Comparison of ENCODE assay signal across 9 cellular contexts in genomic region chr6:89298680-89299450, GRCh38. TPM values are rescaled to one million over a fixed set of nuclear protein-coding genes. Genes with fewer than 3 reads are reported as not detected.
DNase-seq lines count a peak whose midpoint lies in the region; ATAC-seq and TF ChIP-seq lines count a peak whose summit lies in the region.
"Had no signal": no experiment of that assay in that cellular context is flagged by ENCODE, and none has a peak within 500 bp of the region (broad histone marks: within the 10 kb centered on the region; RNA-seq: fewer than 3 reads in every experiment).

No MANE protein-coding gene starts in this region.

- no peak overlapping the region for H3K4me2 ChIP-seq in smooth muscle cell

- H3K36me3 ChIP-seq in esophagus muscularis mucosa (no peaks in the 10 kb centered on the region), smooth muscle cell (ENCODE audit: low read depth) (no peaks in the 10 kb centered on the region)
- H3K36me3 ChIP-seq: HAP-1 had no signal

- H3K27me3 ChIP-seq in esophagus muscularis mucosa: no peaks in the 10 kb centered on the region
- peaks cover 12% of the 10 kb centered on the region for H3K27me3 ChIP-seq in smooth muscle cell (ENCODE audit: low read depth)

- peak; percentile 34 for ATAC-seq in HG03060 (IDR thresholded peaks at IDR 0.05; ENCODE audit: low read depth, unreplicated experiment)
- ATAC-seq in stimulated activated naive CD8-positive, alpha-beta T cell treated with anti-CD3 and anti-CD28 coated beads, Interleukin-15, Interleukin-2, amounts not matched to agents 100 U/mL and 50 U/mL, for 24 hours: peak; percentile 56

- H4K20me1 ChIP-seq in smooth muscle cell (ENCODE audit: low read depth): no peaks in the 10 kb centered on the region

- H3K79me2 ChIP-seq in smooth muscle cell (ENCODE audit: low read depth): no peaks in the 10 kb centered on the region

- TF ChIP-seq CTCF in esophagus muscularis mucosa (IDR thresholded peaks at IDR 0.05) (no peak), smooth muscle cell (IDR thresholded peaks at IDR 0.05; ENCODE audit: borderline replicate concordance, insufficient read depth, poor library complexity, severe bottlenecking) (no peak)

- TF ChIP-seq POLR2A in esophagus muscularis mucosa (IDR thresholded peaks at IDR 0.05; ENCODE audit: low read depth): no peak

- H3K9me3 ChIP-seq in esophagus muscularis mucosa: no peaks in the 10 kb centered on the region
- no peaks in the 10 kb centered on the region for H3K9me3 ChIP-seq in smooth muscle cell (replicated peaks; ENCODE audit: low read depth)
- H3K9me3 ChIP-seq: HAP-1 had no signal

- no peak overlapping the region for H2AFZ ChIP-seq in smooth muscle cell (ENCODE audit: low read depth)

- no peak for TF ChIP-seq EP300 in esophagus muscularis mucosa (IDR thresholded peaks at IDR 0.05)

- H3K27ac ChIP-seq in esophagus muscularis mucosa (replicated peaks in 1 of 4) (peak overlapping the region in 2 of 4 donors; percentile 54 to 57), smooth muscle cell (ENCODE audit: low read depth) (no peak overlapping the region)

- H3K4me3 ChIP-seq in esophagus muscularis mucosa (no peak overlapping the region), smooth muscle cell (no peak overlapping the region)
- H3K4me3 ChIP-seq: HAP-1 had no signal

- H3K4me1 ChIP-seq in esophagus muscularis mucosa (peaks cover 17 to 21% (median 20%) of the 10 kb centered on the region in 4 donors), smooth muscle cell (ENCODE audit: low read depth) (peaks cover 8% of the 10 kb centered on the region)

- no peaks in the 10 kb centered on the region for H3F3A ChIP-seq in smooth muscle cell (ENCODE audit: low read depth)

- peak; percentile 1 for DNase-seq in GM04504 (ENCODE audit: low read depth)
- DNase-seq in T-helper 2 cell: peak in 3 of 5 experiments; percentile 15 to 66 (median 55)
- DNase-seq in esophagus muscularis mucosa (ENCODE audit: extremely low spot score): peak; percentile 37
- peak; percentile 21 for DNase-seq in stimulated activated naive CD8-positive, alpha-beta T cell treated with anti-CD3 and anti-CD28 coated beads, Interleukin-15, Interleukin-2, amounts not matched to agents 100 U/mL and 50 U/mL, for 24 hours
- DNase-seq in cerebellar cortex (ENCODE audit: low spot score): no peak
- no peak for DNase-seq in smooth muscle cell (lab: John Stamatoyannopoulos, UW; ENCODE audit: unreplicated experiment)
- DNase-seq in activated CD8-positive, alpha-beta memory T cell treated with anti-CD3 and anti-CD28 coated beads for 24 hours: no peak

- intact Hi-C loops in esophagus muscularis mucosa (cut with DNase I): no loop called here

- H3K9ac ChIP-seq in smooth muscle cell (ENCODE audit: low read depth): no peak overlapping the region

- 45% methylated on average over 3 of the region's 4 CpGs for WGBS in esophagus muscularis mucosa
- WGBS in smooth muscle cell (ENCODE audit: low lambda C conversion rate): 56% methylated on average over 4 of the region's 4 CpGs

RNA-seq across cellular contexts. Expression of gene GABRR2, which starts 16.2 kb away (rescaled TPM):
- total RNA-seq in esophagus muscularis mucosa (under 1 TPM in 3 of 4 donors, not detected in 1; 0.33 to 0.46 (median 0.45) TPM), smooth muscle cell (0.49 and 3.2 TPM in 2 replicates)
- 0.24 and 0.50 TPM in 2 replicates for polyA plus RNA-seq in smooth muscle cell

RNA-seq across cellular contexts. Expression of gene UBE2J1, which starts 53.7 kb away (rescaled TPM):
- 10 to 100 TPM; 31.0 to 36.6 (median 33.6) TPM for total RNA-seq in esophagus muscularis mucosa
- total RNA-seq in smooth muscle cell: 130 and 131 TPM in 2 replicates
- 65.7 and 85.5 TPM in 2 replicates for polyA plus RNA-seq in smooth muscle cell

Comparison
In these comparisons a context has a peak if more than half of its experiments do, and no peak if none do; other contexts are left out.
1. DNase-seq: peak in GM04504 (single experiment), T-helper 2 cell (3 of 5), esophagus muscularis mucosa (single experiment) and stimulated activated naive CD8-positive, alpha-beta T cell treated with anti-CD3 and anti-CD28 coated beads, Interleukin-15, Interleukin-2, amounts not matched to agents 100 U/mL and 50 U/mL, for 24 hours (single experiment); none in cerebellar cortex (single experiment), smooth muscle cell (single experiment) and activated CD8-positive, alpha-beta memory T cell treated with anti-CD3 and anti-CD28 coated beads for 24 hours (single experiment).